In the genomic region with DNA sequence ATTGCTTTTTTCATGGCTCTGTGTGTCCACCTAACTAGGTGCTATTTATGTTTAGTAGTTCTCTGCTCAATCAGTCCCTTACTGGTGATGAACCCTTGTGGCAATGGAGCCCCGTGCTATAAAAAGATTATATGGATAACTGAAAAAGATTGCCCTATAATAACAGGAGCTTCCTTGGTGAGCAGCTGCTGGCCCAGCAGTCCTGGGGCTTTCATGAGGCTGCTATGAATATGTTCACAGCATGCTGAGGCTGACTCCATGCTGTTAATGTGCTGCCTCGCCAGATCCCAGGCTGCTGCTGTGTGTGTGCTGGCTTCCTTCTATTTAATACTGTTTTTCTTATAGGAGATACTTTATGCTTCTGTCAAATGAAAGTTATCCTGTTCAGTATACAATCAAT, we compare ENCODE assay signal across 23 cellular contexts.
DNase-seq lines count a peak whose midpoint lies in the region; ATAC-seq, FAIRE-seq and TF ChIP-seq lines count a peak whose summit lies in the region.
"Had no signal": no experiment of that assay in that cellular context is flagged by ENCODE, and none has a peak within 500 bp of the region (broad histone marks: within the 10 kb centered on the region; RNA-seq: fewer than 3 reads in every experiment).

No MANE protein-coding gene starts in this region.

- no peak overlapping the region for H3K4me3 ChIP-seq in A673 (ENCODE audit: low read depth, low read length, poor library complexity, severe bottlenecking)
- H3K4me3 ChIP-seq: cardiac muscle cell, esophagus muscularis mucosa, GM12878, thoracic aorta had no signal

- no peak for ATAC-seq in sciatic nerve
- ATAC-seq in activated T-cell treated with anti-CD3 and anti-CD28 coated beads, Interleukin-2, amount 50 U/mL, for 4 hours = no peak
- ATAC-seq: GM12878; left lobe of liver; stimulated activated effector memory CD8-positive, alpha-beta T cell treated with anti-CD3 and anti-CD28 coated beads, Interleukin-12 subunit alpha, Interleukin-12 subunit beta, amount 100 ng/mL, for 72 hours had no signal

- no TSS peak for BruUV-seq in A673 (replicated peaks; lab: Mats Ljungman, UMichigan)

- no peaks in the 10 kb centered on the region for H3K36me3 ChIP-seq in A673 (ENCODE audit: insufficient read depth, low read length, poor library complexity, severe bottlenecking)
- H3K36me3 ChIP-seq: BE2C, cardiac muscle cell, esophagus muscularis mucosa, thoracic aorta had no signal

- intact Hi-C loops in A673 (cut with micrococcal nuclease; ENCODE audit: unreplicated experiment) = no loop called here
- intact Hi-C loops in sciatic nerve (cut with DNase I) = no loop called here

- FAIRE-seq in HTR-8/SVneo (lab: Jason Lieb, UNC) = no peak
- FAIRE-seq: GM12878 had no signal

- H3K9me3 ChIP-seq in A673 (ENCODE audit: low read depth, low read length, poor library complexity, severe bottlenecking) = no peaks in the 10 kb centered on the region
- H3K9me3 ChIP-seq: BE2C, esophagus muscularis mucosa, thoracic aorta had no signal

- H3K27ac ChIP-seq in A673 (ENCODE audit: low read depth, low read length, poor library complexity, severe bottlenecking) = no peak overlapping the region
- H3K27ac ChIP-seq: 22Rv1, cardiac muscle cell, esophagus muscularis mucosa, thoracic aorta had no signal

- CTCF ChIA-PET in A673 (lab: Charles Lee) = no interaction called here

- H3K9me3 Mint-ChIP-seq in activated T-cell treated with anti-CD3 and anti-CD28 coated beads, Interleukin-2, amount 50 U/mL, for 4 hours = no peaks in the 10 kb centered on the region
- H3K9me3 Mint-ChIP-seq: activated T-helper 1 cell treated with anti-CD3 and anti-CD28 coated beads, Interleukin-12 subunit alpha, Interleukin-12 subunit beta, Interleukin-2, Interleukin-4 antibody, amounts not matched to agents 30 ng/mL and 10 ng/mL and 1 ng/mL, durations not matched to agents 14 hours and 24 hours and 36 hours had no signal

- no peak for TF ChIP-seq CTCF in A673 (conservative IDR thresholded peaks at IDR 0.05; ENCODE audit: low read depth, low read length)

- H3K36me3 Mint-ChIP-seq in activated T-cell treated with anti-CD3 and anti-CD28 coated beads, Interleukin-2, amount 50 U/mL, for 4 hours (ENCODE audit: insufficient read depth) = no peaks in the 10 kb centered on the region
- H3K36me3 Mint-ChIP-seq: stimulated activated effector memory CD8-positive, alpha-beta T cell treated with anti-CD3 and anti-CD28 coated beads, Interleukin-12 subunit alpha, Interleukin-12 subunit beta, amount 100 ng/mL, for 72 hours had no signal

- POLR2A ChIA-PET in A673 (lab: Charles Lee; ENCODE audit: low non-redundant PET) = no interaction called here

- H3K4me1 ChIP-seq in A673 (ENCODE audit: insufficient read depth, low read length, poor library complexity, severe bottlenecking) = peaks cover 14% of the 10 kb centered on the region
- H3K4me1 ChIP-seq: BE2C, esophagus muscularis mucosa had no signal

- peak; percentile 75 for DNase-seq in A673 (ENCODE audit: low spot score)
- peak; percentile 96 for DNase-seq in NCI-H146 (lab: John Stamatoyannopoulos, UW)
- DNase-seq in NCI-H748 (lab: John Stamatoyannopoulos, UW; ENCODE audit: unreplicated experiment) = peak; percentile 98
- peak; percentile 71 to 86 for DNase-seq in cerebellar nuclear complex (lab: John Stamatoyannopoulos, UW)
- no peak for DNase-seq in HTR-8/SVneo (ENCODE audit: insufficient read length, low spot score)
- no peak for DNase-seq in sciatic nerve (ENCODE audit: low spot score)
- no peak for DNase-seq in LoVo (ENCODE audit: low spot score)
- DNase-seq in activated T-cell treated with anti-CD3 and anti-CD28 coated beads, Interleukin-2, amount 50 U/mL, for 4 hours = no peak
- DNase-seq: activated CD4-positive, CD25-positive, alpha-beta regulatory T cell; activated CD8-positive, alpha-beta memory T cell treated with anti-CD3 and anti-CD28 coated beads for 24 hours; BE2C; Calu3; GDM1; OCI-M1; stimulated activated CD4-positive, alpha-beta T cell treated with anti-CD3 and anti-CD28 coated beads, Interleukin-15, amount 100 ng/mL, for 24 hours had no signal

- no peaks in the 10 kb centered on the region for H3K4me1 Mint-ChIP-seq in activated T-cell treated with anti-CD3 and anti-CD28 coated beads, Interleukin-2, amount 50 U/mL, for 4 hours (ENCODE audit: low read depth)
- H3K4me1 Mint-ChIP-seq: stimulated activated effector memory CD8-positive, alpha-beta T cell treated with anti-CD3 and anti-CD28 coated beads, Interleukin-12 subunit alpha, Interleukin-12 subunit beta, amount 100 ng/mL, for 72 hours had no signal

- H3K27me3 ChIP-seq in A673 (replicated peaks; ENCODE audit: insufficient read depth, low read depth, low read length, poor library complexity) = no peaks in the 10 kb centered on the region
- H3K27me3 ChIP-seq: BE2C, esophagus muscularis mucosa had no signal

- no peak overlapping the region for H3K4me3 Mint-ChIP-seq in activated T-cell treated with anti-CD3 and anti-CD28 coated beads, Interleukin-2, amount 50 U/mL, for 4 hours
- H3K4me3 Mint-ChIP-seq: activated T-helper 1 cell treated with anti-CD3 and anti-CD28 coated beads, Interleukin-12 subunit alpha, Interleukin-12 subunit beta, Interleukin-2, Interleukin-4 antibody, amounts not matched to agents 30 ng/mL and 10 ng/mL and 1 ng/mL, durations not matched to agents 14 hours and 24 hours and 36 hours; stimulated activated effector memory CD8-positive, alpha-beta T cell treated with anti-CD3 and anti-CD28 coated beads, Interleukin-12 subunit alpha, Interleukin-12 subunit beta, amount 100 ng/mL, for 72 hours had no signal

- no peaks in the 10 kb centered on the region for H3K27me3 Mint-ChIP-seq in activated T-cell treated with anti-CD3 and anti-CD28 coated beads, Interleukin-2, amount 50 U/mL, for 4 hours (ENCODE audit: low read depth)

Comparison
In these comparisons a context has a peak if more than half of its experiments do, and no peak if none do; other contexts are left out.
1. DNase-seq: peak in A673 (single experiment), NCI-H146 (single experiment), NCI-H748 (single experiment) and cerebellar nuclear complex (2 of 2); none in HTR-8/SVneo (single experiment), sciatic nerve (single experiment), LoVo (single experiment) and activated T-cell treated with anti-CD3 and anti-CD28 coated beads, Interleukin-2, amount 50 U/mL, for 4 hours (single experiment).